1 cellular context compared by ENCODE assay signal in genomic region chr1:227938911-227939790, GRCh38.
TF ChIP-seq lines count a peak whose summit lies in the region.

No MANE protein-coding gene starts in this region.

TF ChIP-seq in GM23338, 12 proteins besides CTCF, POLR2A, EP300 and RAD21 (continued from another document):
- TF ChIP-seq ZNF462 (CRISPR knock-in tag; IDR thresholded peaks at IDR 0.05) (no peak), EZH2phosphoT487 (IDR thresholded peaks at IDR 0.05; ENCODE audit: unreplicated experiment) (no peak), JUNB (IDR thresholded peaks at IDR 0.05; ENCODE audit: unreplicated experiment) (no peak), NANOG (IDR thresholded peaks at IDR 0.05; ENCODE audit: borderline replicate concordance) (no peak), ETS1 (IDR thresholded peaks at IDR 0.05) (no peak), CREB1 (CRISPR knock-in tag; IDR thresholded peaks at IDR 0.05; ENCODE audit: low read depth) (no peak), POLR2AphosphoS5 (IDR thresholded peaks at IDR 0.05; ENCODE audit: low read depth) (no peak), REST (IDR thresholded peaks at IDR 0.05; ENCODE audit: unreplicated experiment) (no peak), STAT1 (IDR thresholded peaks at IDR 0.05; ENCODE audit: unreplicated experiment) (no peak), ZNF114 (CRISPR knock-in tag; IDR thresholded peaks at IDR 0.05) (no peak)
